Comparison of ENCODE assay signal across 17 cellular contexts in genomic region chr9:90449213-90449925, GRCh38.
A peak's percentile ranks its signal among the peaks of the same experiment; 100 is the strongest.
DNase-seq lines count a peak whose midpoint lies in the region; ATAC-seq and TF ChIP-seq lines count a peak whose summit lies in the region.
"Had no signal": no experiment of that assay in that cellular context is flagged by ENCODE, and none has a peak within 500 bp of the region (broad histone marks: within the 10 kb centered on the region; RNA-seq: fewer than 3 reads in every experiment).

No MANE protein-coding gene starts in this region.

- DNase-seq in DMS53 (lab: John Stamatoyannopoulos, UW) (peak; percentile 78), NCI-H2029 (lab: John Stamatoyannopoulos, UW) (peak; percentile 72), SHP77 treated with DMSO at 0.1 percent for 48 hours (lab: John Stamatoyannopoulos, UW) (peak; percentile 76), kidney epithelial cell (ENCODE audit: low read depth) (peak; percentile 83)
- no peak for DNase-seq in activated effector memory CD4-positive, alpha-beta T cell treated with anti-CD3 and anti-CD28 coated beads, Interleukin-2, amount 50 U/mL, for 16 hours
- DNase-seq: AML-193, Caco-2, H9, Karpas-422, MG63, NCI-H1092, NCI-H1694, NCI-H226, NCI-H526 treated with DMSO at 0.1 percent for 48 hours had no signal

- no peak for ATAC-seq in HG03159 (IDR thresholded peaks at IDR 0.05; ENCODE audit: unreplicated experiment)
- ATAC-seq in GM18861 (IDR thresholded peaks at IDR 0.05; ENCODE audit: unreplicated experiment), result no peak
- ATAC-seq in HG02970 (IDR thresholded peaks at IDR 0.05; ENCODE audit: low FRiP score, unreplicated experiment), result no peak

- no peak overlapping the region for H3K4me3 ChIP-seq in kidney epithelial cell (ENCODE audit: low read depth, low read length)
- H3K4me3 ChIP-seq: MG63 had no signal

- TF ChIP-seq CTCF in kidney epithelial cell (IDR thresholded peaks at IDR 0.05; ENCODE audit: insufficient read depth, low read length, poor library complexity, severe bottlenecking), result no peak

- no peaks in the 10 kb centered on the region for H3K36me3 ChIP-seq in kidney epithelial cell (ENCODE audit: control insufficient read depth, insufficient read depth, low read length)
- H3K36me3 ChIP-seq: MG63 had no signal

- H3K27me3 ChIP-seq in kidney epithelial cell (ENCODE audit: control insufficient read depth, insufficient read depth, low read length), result no peaks in the 10 kb centered on the region
- H3K27me3 ChIP-seq: MG63 had no signal
